Comparison of ENCODE assay signal across 18 cellular contexts in the genomic region with DNA sequence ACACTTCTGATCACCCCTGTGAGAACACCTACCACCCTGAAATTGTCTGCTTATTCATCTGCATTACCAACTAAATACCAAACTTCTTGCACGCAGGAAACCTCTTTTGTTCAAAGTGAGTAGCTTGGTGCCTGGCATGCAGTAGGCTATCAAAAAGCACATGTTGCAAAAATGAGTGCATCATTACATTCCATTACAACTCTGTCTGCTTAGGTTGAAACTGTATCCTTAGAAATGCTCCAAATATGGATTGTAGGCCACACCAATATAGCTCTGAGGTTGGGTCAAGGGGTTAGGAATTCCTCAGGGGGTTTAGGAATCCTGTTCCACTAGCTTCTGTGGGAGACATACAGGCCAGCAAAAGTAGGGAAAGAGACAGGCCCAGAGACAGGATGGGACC.
DNase-seq lines count a peak whose midpoint lies in the region; ATAC-seq, FAIRE-seq and TF ChIP-seq lines count a peak whose summit lies in the region.
"Had no signal": no experiment of that assay in that cellular context is flagged by ENCODE, and none has a peak within 500 bp of the region (broad histone marks: within the 10 kb centered on the region; RNA-seq: fewer than 3 reads in every experiment).

No MANE protein-coding gene starts in this region.

- no TSS peak for BruUV-seq in IMR-90 (replicated peaks; lab: Mats Ljungman, UMichigan)

- TF ChIP-seq POLR2A in IMR-90 (IDR thresholded peaks at IDR 0.05; ENCODE audit: low read depth, low read length) (no peak), vagina (IDR thresholded peaks at IDR 0.05) (no peak)

- H2BK20ac ChIP-seq in IMR-90 (ENCODE audit: low read depth, low read length), result no peak overlapping the region

- in situ Hi-C loops in IMR-90 (cut with MboI; ENCODE audit: low sequenced_read_pairs), result no loop called here

- H3K9me3 ChIP-seq in IMR-90 (ENCODE audit: control insufficient read depth, insufficient read depth, low read length) (no peaks in the 10 kb centered on the region), keratinocyte (ENCODE audit: control insufficient read depth, low read depth, low read length) (no peaks in the 10 kb centered on the region), aorta (ENCODE audit: control insufficient read depth, low read length) (no peaks in the 10 kb centered on the region), vagina (no peaks in the 10 kb centered on the region)

- CTCF ChIA-PET in IMR-90 (lab: Yijun Ruan, JAX), result no interaction called here

- H2AFZ ChIP-seq in IMR-90 (replicated peaks; ENCODE audit: low read length, poor library complexity) (no peak overlapping the region), keratinocyte (ENCODE audit: control insufficient read depth, low read length) (no peak overlapping the region)

- no peak for FAIRE-seq in bronchial epithelial cell (lab: Jason Lieb, UNC)
- no peak for FAIRE-seq in keratinocyte (lab: Jason Lieb, UNC)

- H3K4ac ChIP-seq in IMR-90 (ENCODE audit: low read depth, low read length), result no peak overlapping the region

- H3K36me3 ChIP-seq in IMR-90 (ENCODE audit: control insufficient read depth, insufficient read depth, low read length), result no peaks in the 10 kb centered on the region
- H3K36me3 ChIP-seq in bronchial epithelial cell (ENCODE audit: control insufficient read depth, insufficient read depth, low read length), result no peaks in the 10 kb centered on the region
- no peaks in the 10 kb centered on the region for H3K36me3 ChIP-seq in keratinocyte (ENCODE audit: control insufficient read depth in 2 of 2, extremely low read depth in 1 of 2, insufficient read depth in 2 of 2, low read length in 2 of 2)
- no peaks in the 10 kb centered on the region for H3K36me3 ChIP-seq in aorta (ENCODE audit: control insufficient read depth in 1 of 2, insufficient read depth in 2 of 2, low read length in 1 of 2)
- no peaks in the 10 kb centered on the region for H3K36me3 ChIP-seq in vagina

- intact Hi-C loops in IMR-90 (cut with micrococcal nuclease) (no loop called here), aorta (cut with DNase I) (loop anchor here in 1 of 2 donors (5.0 kb wide), 1 partner anchor 75 kb away; no protein-coding TSS in a partner anchor), vagina (cut with DNase I) (no loop called here)

- H3K14ac ChIP-seq in IMR-90 (replicated peaks; ENCODE audit: low read depth, low read length), result no peak overlapping the region

- no peak overlapping the region for H4K8ac ChIP-seq in IMR-90 (ENCODE audit: low read depth in 2 of 2, low read length in 2 of 2)

- H3K27me3 ChIP-seq in IMR-90 (ENCODE audit: control insufficient read depth, insufficient read depth, low read length), result no peaks in the 10 kb centered on the region
- H3K27me3 ChIP-seq in bronchial epithelial cell (ENCODE audit: control insufficient read depth, insufficient read depth, low read length), result no peaks in the 10 kb centered on the region
- H3K27me3 ChIP-seq in keratinocyte (ENCODE audit: control insufficient read depth, extremely low read depth, insufficient read depth, low read length), result no peaks in the 10 kb centered on the region
- no peaks in the 10 kb centered on the region for H3K27me3 ChIP-seq in aorta (ENCODE audit: control insufficient read depth in 1 of 2, insufficient read depth in 2 of 2, low read length in 1 of 2)
- no peaks in the 10 kb centered on the region for H3K27me3 ChIP-seq in vagina

- no peak overlapping the region for H3K9ac ChIP-seq in IMR-90 (ENCODE audit: low read depth, low read length)
- no peak overlapping the region for H3K9ac ChIP-seq in keratinocyte (ENCODE audit: control insufficient read depth, extremely low read depth, insufficient read depth, low read length)

- no peak for DNase-seq in IMR-90
- DNase-seq in bronchial epithelial cell (ENCODE audit: low read depth), result peak; percentile 83
- no peak for DNase-seq in keratinocyte (ENCODE audit: low read depth, low spot score)
- no peak for DNase-seq in aorta
- no peak for DNase-seq in vagina (ENCODE audit: extremely low spot score in 2 of 2)
- no peak for DNase-seq in ureter (ENCODE audit: low spot score)
- DNase-seq: dermis blood vessel endothelial cell; DMS53; MM.1S; NCI-H2081; NCI-H526 treated with DMSO at 0.1 percent for 48 hours; retina; stimulated activated CD4-positive, alpha-beta T cell treated with anti-CD3 and anti-CD28 coated beads, Interleukin-1b, Interleukin-23, amount 100 ng/mL, for 48 hours; substantia nigra; T-cell had no signal

- no peak for TF ChIP-seq RAD21 in IMR-90 (IDR thresholded peaks at IDR 0.05; ENCODE audit: low read length)

- TF ChIP-seq CTCF in IMR-90 (conservative IDR thresholded peaks at IDR 0.05; ENCODE audit: low read depth, low read length) (no peak), bronchial epithelial cell (IDR thresholded peaks at IDR 0.05; ENCODE audit: insufficient read depth, low read length, severe bottlenecking) (no peak), keratinocyte (optimal IDR thresholded peaks at IDR 0.05 in 1 of 3, IDR thresholded peaks at IDR 0.05 in 1 of 3, conservative IDR thresholded peaks at IDR 0.05 in 1 of 3; ENCODE audit: extremely low read depth in 1 of 3, insufficient read depth in 2 of 3, low read length in 3 of 3) (no peak), vagina (IDR thresholded peaks at IDR 0.05) (no peak)

- H3K4me2 ChIP-seq in IMR-90 (ENCODE audit: low read depth, low read length) (no peak overlapping the region), keratinocyte (ENCODE audit: control insufficient read depth, extremely low read depth, insufficient read depth, low read depth, low read length) (peak overlapping the region; percentile 13)

- peak overlapping the region; percentile 5 for H2AK9ac ChIP-seq in IMR-90 (replicated peaks; ENCODE audit: low read depth, low read length, poor library complexity)

- WGBS in IMR-90 (ENCODE audit: extremely low coverage in 2 of 2, insufficient read length in 1 of 2), 2 experiments, result no CpG with 5 or more reads among the region's 1 CpG
- 63 to 66% methylated on average over 1 of the region's 1 CpG for WGBS in aorta, 2 donors

- no peak overlapping the region for H2BK5ac ChIP-seq in IMR-90 (ENCODE audit: low read depth, low read length, poor library complexity, severe bottlenecking)

- H3K9me1 ChIP-seq in IMR-90 (ENCODE audit: insufficient read depth, low read length) (no peaks in the 10 kb centered on the region), keratinocyte (ENCODE audit: control insufficient read depth, extremely low read depth, insufficient read depth, low read length) (no peaks in the 10 kb centered on the region)

- POLR2A ChIA-PET in IMR-90 (lab: Charles Lee; ENCODE audit: unreplicated experiment), result no interaction called here

- H2BK15ac ChIP-seq in IMR-90 (ENCODE audit: low read depth, low read length), result no peak overlapping the region

- H3K79me2 ChIP-seq in keratinocyte (ENCODE audit: control insufficient read depth, insufficient read depth, low read length), result no peaks in the 10 kb centered on the region

- H3K27ac ChIP-seq in IMR-90 (ENCODE audit: insufficient read depth, low read length) (no peak overlapping the region), keratinocyte (ENCODE audit: control insufficient read depth, insufficient read depth, low read length) (no peak overlapping the region), aorta (ENCODE audit: low read depth in 1 of 2, low read length in 2 of 2) (peak overlapping the region; percentile 45 to 82), vagina (no peak overlapping the region)
- H3K27ac ChIP-seq: C4-2B had no signal

- no peak overlapping the region for H3K18ac ChIP-seq in IMR-90 (ENCODE audit: low read depth, low read length)

- H3K4me1 ChIP-seq in IMR-90 (ENCODE audit: control insufficient read depth, insufficient read depth, low read length), result no peaks in the 10 kb centered on the region
- H3K4me1 ChIP-seq in keratinocyte (ENCODE audit: control insufficient read depth, extremely low read depth, insufficient read depth, low read length), result peaks cover 37% of the 10 kb centered on the region
- H3K4me1 ChIP-seq in aorta (ENCODE audit: control insufficient read depth in 1 of 2, insufficient read depth in 2 of 2, low read length in 2 of 2), result peaks cover 14 to 26% of the 10 kb centered on the region in 2 donors
- peaks cover 39% of the 10 kb centered on the region for H3K4me1 ChIP-seq in vagina

- H3K23ac ChIP-seq in IMR-90 (ENCODE audit: low read depth, low read length), result no peak overlapping the region

- no peak overlapping the region for H2BK120ac ChIP-seq in IMR-90 (ENCODE audit: low read depth, low read length)

- no peak for ATAC-seq in IMR-90 (ENCODE audit: low read depth)
- no peak for ATAC-seq in aorta (ENCODE audit: low FRiP score)
- ATAC-seq in HG02852 (IDR thresholded peaks at IDR 0.05; ENCODE audit: unreplicated experiment), result no peak
- ATAC-seq: T-cell, WTC11 had no signal

- dilution Hi-C loops in IMR-90 (cut with HindIII; ENCODE audit: low sequenced_read_pairs, unreplicated experiment) (no loop called here), keratinocyte (cut with MboI; ENCODE audit: extremely low pct_ligation_motif_present, low sequenced_read_pairs) (no loop called here)

- no peaks in the 10 kb centered on the region for H3K79me1 ChIP-seq in IMR-90 (ENCODE audit: low read depth in 1 of 2, low read length in 2 of 2)

- no peak overlapping the region for H4K91ac ChIP-seq in IMR-90 (ENCODE audit: insufficient read depth, low read depth, low read length)

- H4K20me1 ChIP-seq in IMR-90 (ENCODE audit: insufficient read depth, low read length), result no peaks in the 10 kb centered on the region; the same call in 1 of the 2 replicates
- no peaks in the 10 kb centered on the region for H4K20me1 ChIP-seq in keratinocyte (ENCODE audit: control insufficient read depth, extremely low read depth, insufficient read depth, low read length)

- no peak overlapping the region for H4K5ac ChIP-seq in IMR-90 (ENCODE audit: low read depth, low read length)

- H3K56ac ChIP-seq in IMR-90 (ENCODE audit: extremely low read depth, insufficient read depth, low read length), result no peak overlapping the region

- H3K4me3 ChIP-seq in IMR-90 (ENCODE audit: insufficient read depth, low read depth, low read length) (no peak overlapping the region), bronchial epithelial cell (ENCODE audit: low read depth, low read length) (no peak overlapping the region), keratinocyte (ENCODE audit: control insufficient read depth in 2 of 3, extremely low read depth in 1 of 3, insufficient read depth in 2 of 3, low read depth in 1 of 3, low read length in 3 of 3) (no peak overlapping the region), aorta (ENCODE audit: low read length in 2 of 2) (no peak overlapping the region), vagina (no peak overlapping the region)

- H2AK5ac ChIP-seq in IMR-90 (ENCODE audit: low read depth, low read length), result no peak overlapping the region

TF ChIP-seq in IMR-90, 13 proteins besides CTCF, POLR2A, EP300 and RAD21 (continues in another document):
- TF ChIP-seq CHD1 (IDR thresholded peaks at IDR 0.05; ENCODE audit: low read depth, low read length), result no peak
- TF ChIP-seq, protein P1, sequence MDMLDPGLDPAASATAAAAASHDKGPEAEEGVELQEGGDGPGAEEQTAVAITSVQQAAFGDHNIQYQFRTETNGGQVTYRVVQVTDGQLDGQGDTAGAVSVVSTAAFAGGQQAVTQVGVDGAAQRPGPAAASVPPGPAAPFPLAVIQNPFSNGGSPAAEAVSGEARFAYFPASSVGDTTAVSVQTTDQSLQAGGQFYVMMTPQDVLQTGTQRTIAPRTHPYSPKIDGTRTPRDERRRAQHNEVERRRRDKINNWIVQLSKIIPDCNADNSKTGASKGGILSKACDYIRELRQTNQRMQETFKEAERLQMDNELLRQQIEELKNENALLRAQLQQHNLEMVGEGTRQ (IDR thresholded peaks at IDR 0.05; ENCODE audit: low read depth, low read length), result no peak

Comparison
In these comparisons a context has a peak if more than half of its experiments do, and no peak if none do; other contexts are left out.
1. H3K27ac ChIP-seq: peak in aorta (2 of 2); none in IMR-90 (single experiment), keratinocyte (single experiment) and vagina (single experiment).